1 cellular context compared by ENCODE assay signal in the genomic region with DNA sequence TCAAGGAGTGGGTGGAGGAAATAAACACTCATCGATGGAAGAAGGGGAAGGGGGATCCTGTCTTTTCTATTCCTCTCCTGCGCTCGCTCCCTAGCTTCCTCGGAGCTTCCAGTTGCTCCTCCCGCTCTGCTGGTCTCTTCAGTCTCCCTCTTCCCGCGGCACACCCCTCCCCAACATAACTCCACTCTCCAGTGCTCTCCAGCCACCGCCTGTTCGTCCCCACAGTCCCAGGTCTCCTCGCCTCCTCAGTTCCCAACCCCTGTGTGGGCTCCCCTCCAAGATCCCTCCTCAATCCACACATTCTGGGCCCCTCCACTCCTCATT.
TF ChIP-seq lines count a peak whose summit lies in the region.

No MANE protein-coding gene starts in this region.

TF ChIP-seq in endothelial cell of umbilical vein, 7 proteins besides CTCF, POLR2A, EP300 and RAD21:
- TF ChIP-seq POLR2AphosphoS5 (IDR thresholded peaks at IDR 0.05; ENCODE audit: insufficient read depth, low read depth, low read length) (no peak), GATA2 (IDR thresholded peaks at IDR 0.05; ENCODE audit: insufficient read depth, insufficient read length, low read depth, low read length) (no peak), EZH2 (IDR thresholded peaks at IDR 0.05; ENCODE audit: borderline replicate concordance, low read depth, low read length, severe bottlenecking) (no peak), FOS (IDR thresholded peaks at IDR 0.05; ENCODE audit: borderline replicate concordance, insufficient read depth, low read length) (no peak), MYC (IDR thresholded peaks at IDR 0.05; ENCODE audit: low read depth, low read length) (no peak), JUN (IDR thresholded peaks at IDR 0.05; ENCODE audit: borderline replicate concordance, insufficient read depth, insufficient read length, low read depth) (no peak)
